ENCODE assay signal across 22 cellular contexts in genomic region chr2:205435970-205436369, GRCh38.
A peak's percentile ranks its signal among the peaks of the same experiment; 100 is the strongest.
DNase-seq lines count a peak whose midpoint lies in the region; FAIRE-seq and TF ChIP-seq lines count a peak whose summit lies in the region.
"Had no signal": no experiment of that assay in that cellular context is flagged by ENCODE, and none has a peak within 500 bp of the region (broad histone marks: within the 10 kb centered on the region; RNA-seq: fewer than 3 reads in every experiment).

No MANE protein-coding gene starts in this region.

- H3K4me3 ChIP-seq in A673 (ENCODE audit: low read depth, low read length, poor library complexity, severe bottlenecking), result no peak overlapping the region
- H3K4me3 ChIP-seq in astrocyte (ENCODE audit: insufficient read depth, low read depth, low read length), result no peak overlapping the region
- H3K4me3 ChIP-seq in ascending aorta, result no peak overlapping the region
- H3K4me3 ChIP-seq: adrenal gland, gastrocnemius medialis, GM23338, SJCRH30, transverse colon had no signal

- H3K27me3 Mint-ChIP-seq in astrocyte (ENCODE audit: low read depth, unreplicated experiment) (no peaks in the 10 kb centered on the region), chondrocyte (ENCODE audit: low read depth) (no peaks in the 10 kb centered on the region)

- H3K4me3 Mint-ChIP-seq in astrocyte (ENCODE audit: unreplicated experiment) (no peak overlapping the region), chondrocyte (ENCODE audit: unreplicated experiment) (no peak overlapping the region)
- H3K4me3 Mint-ChIP-seq: GM23338 had no signal

- TF ChIP-seq CTCF in A673 (conservative IDR thresholded peaks at IDR 0.05; ENCODE audit: low read depth, low read length), result no peak
- no peak for TF ChIP-seq CTCF in astrocyte (IDR thresholded peaks at IDR 0.05; ENCODE audit: insufficient read depth, low read depth, low read length)
- TF ChIP-seq CTCF in ascending aorta (IDR thresholded peaks at IDR 0.05), result no peak
- TF ChIP-seq CTCF in chondrocyte (IDR thresholded peaks at IDR 0.05), result no peak

- no TSS peak for BruUV-seq in A673 (replicated peaks; lab: Mats Ljungman, UMichigan)

- POLR2A ChIA-PET in A673 (lab: Charles Lee; ENCODE audit: low non-redundant PET), result no interaction called here

- FAIRE-seq in astrocyte (lab: Jason Lieb, UNC), result peak; percentile 85

- CTCF ChIA-PET in A673 (lab: Charles Lee), result no interaction called here

- intact Hi-C loops in A673 (cut with micrococcal nuclease; ENCODE audit: unreplicated experiment), result no loop called here
- intact Hi-C loops in ascending aorta (cut with DNase I), result no loop called here

- H3K27me3 ChIP-seq in A673 (replicated peaks; ENCODE audit: insufficient read depth, low read depth, low read length, poor library complexity) (no peaks in the 10 kb centered on the region), astrocyte (ENCODE audit: insufficient read depth, low read length) (no peaks in the 10 kb centered on the region), ascending aorta (no peaks in the 10 kb centered on the region)
- H3K27me3 ChIP-seq: adrenal gland, gastrocnemius medialis, SJCRH30, transverse colon had no signal

- H3K4me1 ChIP-seq in A673 (ENCODE audit: insufficient read depth, low read length, poor library complexity, severe bottlenecking) (no peaks in the 10 kb centered on the region), astrocyte (ENCODE audit: insufficient read depth, low read length) (no peaks in the 10 kb centered on the region), ascending aorta (no peaks in the 10 kb centered on the region)
- H3K4me1 ChIP-seq: gastrocnemius medialis, SJCRH30, transverse colon had no signal

- no peaks in the 10 kb centered on the region for H3K9me3 Mint-ChIP-seq in astrocyte (ENCODE audit: unreplicated experiment)
- H3K9me3 Mint-ChIP-seq in chondrocyte (ENCODE audit: low read depth), result peaks cover 6% of the 10 kb centered on the region
- H3K9me3 Mint-ChIP-seq: GM23338 had no signal

- H3K36me3 ChIP-seq in A673 (ENCODE audit: insufficient read depth, low read length, poor library complexity, severe bottlenecking) (no peaks in the 10 kb centered on the region), astrocyte (ENCODE audit: insufficient read depth, low read length) (no peaks in the 10 kb centered on the region), ascending aorta (peaks cover 0 to 5% of the 10 kb centered on the region in 2 donors)
- H3K36me3 ChIP-seq: adrenal gland, SJCRH30, transverse colon had no signal

- H3K36me3 Mint-ChIP-seq in astrocyte (ENCODE audit: low read depth, unreplicated experiment), result no peaks in the 10 kb centered on the region
- H3K36me3 Mint-ChIP-seq in chondrocyte (ENCODE audit: low read depth), result peaks cover 8% of the 10 kb centered on the region

- DNase-seq in A673 (ENCODE audit: low spot score), result peak; percentile 69
- peak; percentile 90 for DNase-seq in HT1080 (ENCODE audit: low read depth)
- peak; percentile 53 for DNase-seq in astrocyte (ENCODE audit: low read depth)
- peak; percentile 18 for DNase-seq in foreskin melanocyte
- no peak for DNase-seq in ascending aorta (ENCODE audit: low spot score in 2 of 2)
- no peak for DNase-seq in hippocampal formation (lab: John Stamatoyannopoulos, UW)
- no peak for DNase-seq in chondrocyte (ENCODE audit: low spot score)
- no peak for DNase-seq in KG1 (lab: John Stamatoyannopoulos, UW)
- DNase-seq: ACHN; activated CD4-positive, alpha-beta T cell treated with anti-CD3 and anti-CD28 coated beads for 48 hours; activated CD8-positive, alpha-beta memory T cell treated with anti-CD3 and anti-CD28 coated beads, Interleukin-2, amount 50 U/mL, for 4 hours; activated gamma-delta T cell; adrenal gland; gastrocnemius medialis; MV-4-11; NCI-H2081; NCI-H510A treated with DMSO at 0.1 percent for 48 hours; SJCRH30; stimulated activated naive CD4-positive, alpha-beta T cell; T-helper 9 cell; transverse colon had no signal

- H2AFZ ChIP-seq in astrocyte (ENCODE audit: low read depth, low read length), result peak overlapping the region; percentile 26
- H2AFZ ChIP-seq: GM23338 had no signal

- no peak overlapping the region for H3K27ac Mint-ChIP-seq in astrocyte (ENCODE audit: unreplicated experiment)
- H3K27ac Mint-ChIP-seq in chondrocyte (ENCODE audit: unreplicated experiment), result no peak overlapping the region
- H3K27ac Mint-ChIP-seq: GM23338 had no signal

- no peaks in the 10 kb centered on the region for H3K9me3 ChIP-seq in A673 (ENCODE audit: low read depth, low read length, poor library complexity, severe bottlenecking)
- H3K9me3 ChIP-seq in astrocyte (ENCODE audit: insufficient read depth, low read depth, low read length), result no peaks in the 10 kb centered on the region
- no peaks in the 10 kb centered on the region for H3K9me3 ChIP-seq in ascending aorta
- H3K9me3 ChIP-seq: adrenal gland, gastrocnemius medialis, transverse colon had no signal

- no peak overlapping the region for H3K27ac ChIP-seq in A673 (ENCODE audit: low read depth, low read length, poor library complexity, severe bottlenecking)
- no peak overlapping the region for H3K27ac ChIP-seq in astrocyte (ENCODE audit: low read depth, low read length)
- H3K27ac ChIP-seq in ascending aorta, result no peak overlapping the region
- H3K27ac ChIP-seq: adrenal gland, gastrocnemius medialis, SJCRH30, transverse colon had no signal

- H3K79me2 ChIP-seq in astrocyte (ENCODE audit: insufficient read depth, low read length), result no peaks in the 10 kb centered on the region

- H3K9ac ChIP-seq in astrocyte (ENCODE audit: low read length), result no peak overlapping the region

- no peaks in the 10 kb centered on the region for H4K20me1 ChIP-seq in astrocyte (ENCODE audit: insufficient read depth, low read length)

- H3K4me1 Mint-ChIP-seq in astrocyte (ENCODE audit: low read depth, unreplicated experiment), result no peaks in the 10 kb centered on the region
- no peaks in the 10 kb centered on the region for H3K4me1 Mint-ChIP-seq in chondrocyte (ENCODE audit: low read depth)

- H3K4me2 ChIP-seq in astrocyte (ENCODE audit: low read length), result peak overlapping the region; percentile 20
- H3K4me2 ChIP-seq: GM23338 had no signal

Comparison
In these comparisons a context has a peak if more than half of its experiments do, and no peak if none do; other contexts are left out.
1. DNase-seq: peak in A673 (single experiment), HT1080 (single experiment), astrocyte (single experiment) and foreskin melanocyte (single experiment); none in ascending aorta (0 of 2), hippocampal formation (0 of 2), chondrocyte (single experiment) and KG1 (single experiment).